ENCODE assay signal across 8 cellular contexts in genomic region chr19:42075616-42076374, GRCh38. TPM values are rescaled to one million over a fixed set of nuclear protein-coding genes. Genes with fewer than 3 reads are reported as not detected.
DNase-seq lines count a peak whose midpoint lies in the region; TF ChIP-seq lines count a peak whose summit lies in the region.

TSS of gene ZNF574 (plus strand) at chr19:42076166. CDS start at chr19:42078607, 2,441 bp downstream.

- no peaks in the 10 kb centered on the region for H3K27me3 Mint-ChIP-seq in activated naive CD4-positive, alpha-beta T cell treated with anti-CD3 and anti-CD28 coated beads for 36 hours (ENCODE audit: low read depth)

- H3K9me3 Mint-ChIP-seq in activated naive CD4-positive, alpha-beta T cell treated with anti-CD3 and anti-CD28 coated beads for 36 hours, result no peaks in the 10 kb centered on the region

- H2AFZ ChIP-seq in neuron (ENCODE audit: low read depth, low read length), result peak within 1 kb of the TSS; percentile 11

- H3K4me3 ChIP-seq in HFF-Myc (replicated peaks; ENCODE audit: low read depth, low read length) (peak within 1 kb of the TSS; percentile 88), neuron (ENCODE audit: low read length) (peak within 1 kb of the TSS; percentile 90), subcutaneous abdominal adipose tissue (ENCODE audit: low read depth in 1 of 5, low read length in 5 of 5) (peak within 1 kb of the TSS; percentile 75 to 98 (median 93))

- H3K9me3 ChIP-seq in neuron (ENCODE audit: low read length) (no peaks in the 10 kb centered on the region), subcutaneous abdominal adipose tissue (ENCODE audit: control insufficient read depth in 5 of 5, low read length in 5 of 5) (no peaks in the 10 kb centered on the region)

- H3K27ac Mint-ChIP-seq in activated naive CD4-positive, alpha-beta T cell treated with anti-CD3 and anti-CD28 coated beads for 36 hours, result peak within 1 kb of the TSS; percentile 96

- intact Hi-C loops in activated naive CD4-positive, alpha-beta T cell treated with anti-CD3 and anti-CD28 coated beads for 36 hours (cut with micrococcal nuclease), result loop anchor here (1.0 to 2.0 kb wide), 7 partner anchors 47 to 348 kb away; partner anchors contain the start of genes GSK3A and MEGF8

- H3K4me1 ChIP-seq in neuron (ENCODE audit: insufficient read depth, low read length) (peaks cover 23% of the 10 kb centered on the region), subcutaneous abdominal adipose tissue (ENCODE audit: control insufficient read depth in 5 of 5, insufficient read depth in 5 of 5, low read length in 5 of 5) (peaks cover 0 to 29% (median 22%) of the 10 kb centered on the region in 5 donors)

- no peak for TF ChIP-seq CTCF in HFF-Myc (IDR thresholded peaks at IDR 0.05; ENCODE audit: low read depth, low read length, missing control alignments)

- H3K27me3 ChIP-seq in neuron (ENCODE audit: insufficient read depth, low read length) (no peaks in the 10 kb centered on the region), subcutaneous abdominal adipose tissue (ENCODE audit: control insufficient read depth in 5 of 5, insufficient read depth in 4 of 5, low read length in 5 of 5) (peaks cover 0 to 2% (median 0%) of the 10 kb centered on the region in 5 donors)

- CTCF ChIA-PET in activated naive CD4-positive, alpha-beta T cell treated with anti-CD3 and anti-CD28 coated beads for 36 hours (lab: Charles Lee), result no interaction called here

- H3K9ac ChIP-seq in subcutaneous abdominal adipose tissue (ENCODE audit: low read length in 5 of 5), result peak within 1 kb of the TSS; percentile 89 to 99 (median 98)

- H3K4me3 Mint-ChIP-seq in activated naive CD4-positive, alpha-beta T cell treated with anti-CD3 and anti-CD28 coated beads for 36 hours, result peak within 1 kb of the TSS; percentile 97

- peaks cover 10% of the 10 kb centered on the region for H3K36me3 Mint-ChIP-seq in activated naive CD4-positive, alpha-beta T cell treated with anti-CD3 and anti-CD28 coated beads for 36 hours (ENCODE audit: low read depth)

- DNase-seq in GM03348 (ENCODE audit: low spot score) (peak; percentile 99), HFF-Myc (ENCODE audit: extremely low read depth, low read depth) (peak; percentile 99), NAMALWA (ENCODE audit: low spot score) (peak; percentile 100), SK-N-DZ (ENCODE audit: low spot score) (peak; percentile 99), foreskin melanocyte (peak; percentile 99)
- DNase-seq in activated naive CD4-positive, alpha-beta T cell treated with anti-CD3 and anti-CD28 coated beads for 36 hours, result peak; percentile 99

- peak within 1 kb of the TSS; percentile 99 for H3K27ac ChIP-seq in subcutaneous abdominal adipose tissue (ENCODE audit: low read depth, low read length)

- peaks cover 22% of the 10 kb centered on the region for H3K4me1 Mint-ChIP-seq in activated naive CD4-positive, alpha-beta T cell treated with anti-CD3 and anti-CD28 coated beads for 36 hours (ENCODE audit: low read depth)

- H3K36me3 ChIP-seq in neuron (ENCODE audit: insufficient read depth, low read length), result peaks cover 30% of the 10 kb centered on the region
- peaks cover 0 to 25% (median 25%) of the 10 kb centered on the region in 5 donors for H3K36me3 ChIP-seq in subcutaneous abdominal adipose tissue (ENCODE audit: control insufficient read depth in 5 of 5, insufficient read depth in 5 of 5, low read length in 5 of 5)

RNA-seq across cellular contexts. Expression of gene ZNF574, which starts in this region (rescaled TPM):
- 15.1 and 16.2 TPM in 2 replicates for polyA plus RNA-seq in SK-N-DZ (2014; cell fraction: cytosol; rRNA removed)
- polyA plus RNA-seq in SK-N-DZ (2014; cell fraction: nucleus; rRNA removed), result 10.9 and 12.3 TPM in 2 replicates
- 1 to 10 TPM; 8.4 to 8.8 TPM for total RNA-seq in activated naive CD4-positive, alpha-beta T cell treated with anti-CD3 and anti-CD28 coated beads for 36 hours

Comparison
In these comparisons a context has a peak if more than half of its experiments do, and no peak if none do; other contexts are left out.
1. Peak in every context shown above with its lines: DNase-seq, H3K4me3 ChIP-seq and H3K27ac ChIP-seq.